ENCODE assay signal across 13 cellular contexts in the genomic region with DNA sequence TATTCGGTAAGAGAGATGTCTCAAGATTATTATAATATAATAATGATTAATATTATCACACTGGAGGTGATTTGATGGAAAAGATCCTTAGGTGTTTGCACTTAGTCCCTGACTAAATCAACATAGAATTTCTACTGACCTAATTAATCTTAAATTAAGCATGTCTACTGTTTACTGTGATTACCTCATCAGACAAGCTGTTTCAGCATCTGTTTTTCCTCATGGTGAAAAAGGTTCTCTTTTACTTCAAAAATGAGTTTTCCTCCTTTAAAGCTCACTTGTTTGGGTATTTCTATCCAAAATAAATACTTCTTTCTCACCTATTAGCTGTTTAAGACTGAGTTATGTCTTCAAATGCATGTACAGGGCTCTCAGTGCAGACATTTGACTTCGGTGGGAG.
DNase-seq lines count a peak whose midpoint lies in the region; ATAC-seq lines count a peak whose summit lies in the region.
"Had no signal": no experiment of that assay in that cellular context is flagged by ENCODE, and none has a peak within 500 bp of the region (broad histone marks: within the 10 kb centered on the region; RNA-seq: fewer than 3 reads in every experiment).

No MANE protein-coding gene starts in this region.

- DNase-seq in NCI-H82 (lab: John Stamatoyannopoulos, UW) (peak; percentile 42), NCI-H82 treated with DMSO at 0.1 percent for 48 hours (lab: John Stamatoyannopoulos, UW; ENCODE audit: unreplicated experiment) (no peak), G401 (ENCODE audit: low spot score) (peak; percentile 75), NCI-H69 (lab: John Stamatoyannopoulos, UW) (peak; percentile 30)
- DNase-seq: 8988T; CD4-positive, alpha-beta memory T cell; GDM1; HCEC 1CT had no signal

- ATAC-seq in HG03571 (IDR thresholded peaks at IDR 0.05; ENCODE audit: unreplicated experiment) (no peak), HG03354 (IDR thresholded peaks at IDR 0.05; ENCODE audit: poor library complexity, severe bottlenecking, unreplicated experiment) (no peak), GM21381 (IDR thresholded peaks at IDR 0.05; ENCODE audit: unreplicated experiment) (no peak)
- ATAC-seq: GM23338, HepG2 had no signal

- in situ Hi-C loops in G401 (cut with HindIII; ENCODE audit: low sequenced_read_pairs), result no loop called here
